ENCODE assay signal across 8 cellular contexts in genomic region chr14:54902143-54902520, GRCh38. TPM values are rescaled to one million over a fixed set of nuclear protein-coding genes. Genes with fewer than 3 reads are reported as not detected.
DNase-seq lines count a peak whose midpoint lies in the region; ATAC-seq and TF ChIP-seq lines count a peak whose summit lies in the region.

No MANE protein-coding gene starts in this region.

- peak overlapping the region; percentile 88 for H3K4me2 ChIP-seq in SU-DHL-6 (ENCODE audit: low read depth, low read length, poor library complexity, severe bottlenecking)

- H3K36me3 ChIP-seq in SU-DHL-6 (ENCODE audit: low read length): no peaks in the 10 kb centered on the region

- peaks cover 17% of the 10 kb centered on the region for H3K36me3 Mint-ChIP-seq in activated naive CD8-positive, alpha-beta T cell treated with anti-CD3 and anti-CD28 coated beads for 36 hours

- peak overlapping the region; percentile 84 for H3K27ac Mint-ChIP-seq in activated naive CD8-positive, alpha-beta T cell treated with anti-CD3 and anti-CD28 coated beads for 36 hours

- peak overlapping the region; percentile 88 for H3K4me3 Mint-ChIP-seq in activated naive CD8-positive, alpha-beta T cell treated with anti-CD3 and anti-CD28 coated beads for 36 hours

- peak overlapping the region; percentile 93 for H3K4me3 ChIP-seq in SU-DHL-6 (ENCODE audit: insufficient read depth, low read length, poor library complexity, severe bottlenecking)

- ATAC-seq in GM21717 (IDR thresholded peaks at IDR 0.05; ENCODE audit: unreplicated experiment): peak; percentile 43
- peak; percentile 75 for ATAC-seq in left ventricle myocardium superior
- peak; percentile 68 for ATAC-seq in sciatic nerve

- DNase-seq in ELR (ENCODE audit: low read depth): peak; percentile 82
- peak; percentile 87 for DNase-seq in activated naive CD8-positive, alpha-beta T cell treated with anti-CD3 and anti-CD28 coated beads for 36 hours
- DNase-seq in left ventricle myocardium superior: peak; percentile 81
- DNase-seq in sciatic nerve (ENCODE audit: low spot score): peak; percentile 79
- DNase-seq in cortex of kidney (lab: John Stamatoyannopoulos, UW): no peak

- no peak for TF ChIP-seq RAD21 in Ishikawa (IDR thresholded peaks at IDR 0.05; ENCODE audit: low read depth)

- H3K4me1 Mint-ChIP-seq in activated naive CD8-positive, alpha-beta T cell treated with anti-CD3 and anti-CD28 coated beads for 36 hours: peaks cover 18% of the 10 kb centered on the region

- H2AFZ ChIP-seq in SU-DHL-6 (ENCODE audit: low read depth, low read length, severe bottlenecking): peak overlapping the region; percentile 99

- TF ChIP-seq EP300 in Ishikawa (IDR thresholded peaks at IDR 0.05; ENCODE audit: borderline replicate concordance): 0 out of 2 replicates have a peak, but pooled peaks have one; percentile 3

- 0 out of 2 replicates have a peak, but pooled peaks cover 4% of the 10 kb centered on the region for H3F3A ChIP-seq in SU-DHL-6 (ENCODE audit: insufficient read depth)

- H3K9ac ChIP-seq in SU-DHL-6 (ENCODE audit: low read length): peak overlapping the region; percentile 89

- H4K20me1 ChIP-seq in SU-DHL-6 (ENCODE audit: low read depth, low read length): no peaks in the 10 kb centered on the region

- H3K27me3 ChIP-seq in SU-DHL-6 (ENCODE audit: low read length): no peaks in the 10 kb centered on the region

- no peaks in the 10 kb centered on the region for H3K9me2 ChIP-seq in SU-DHL-6 (replicated peaks; ENCODE audit: insufficient read depth, low read length)

- peak overlapping the region; percentile 53 for H3K27ac ChIP-seq in SU-DHL-6 (ENCODE audit: low read depth, low read length)

- H3K9me3 Mint-ChIP-seq in activated naive CD8-positive, alpha-beta T cell treated with anti-CD3 and anti-CD28 coated beads for 36 hours: peaks cover 1% of the 10 kb centered on the region

- no peaks in the 10 kb centered on the region for H3K27me3 Mint-ChIP-seq in activated naive CD8-positive, alpha-beta T cell treated with anti-CD3 and anti-CD28 coated beads for 36 hours

- intact Hi-C loops in left ventricle myocardium superior (cut with micrococcal nuclease) (no loop called here), sciatic nerve (cut with DNase I) (no loop called here)

- no peaks in the 10 kb centered on the region for H3K9me3 ChIP-seq in SU-DHL-6 (ENCODE audit: insufficient read depth, low read length)

- no peak for TF ChIP-seq CTCF in SU-DHL-6 (IDR thresholded peaks at IDR 0.05; ENCODE audit: insufficient read depth, low read length, poor library complexity, severe bottlenecking)

- peaks cover 8% of the 10 kb centered on the region; the same call in 1 of the 2 replicates for H3K79me2 ChIP-seq in SU-DHL-6 (ENCODE audit: insufficient read depth, low read length)

TF ChIP-seq in Ishikawa, 13 proteins besides CTCF, POLR2A, EP300 and RAD21:
- TF ChIP-seq EGR1 (IDR thresholded peaks at IDR 0.05): peak; percentile 50; the same call in 1 of the 2 replicates
- TF ChIP-seq CEBPB (IDR thresholded peaks at IDR 0.05): peak; percentile 11; the same call in 1 of the 2 replicates
- no peak for TF ChIP-seq USF1 (IDR thresholded peaks at IDR 0.05)

RNA-seq across cellular contexts. Expression of gene GCH1, which starts 0.5 kb away (rescaled TPM):
- total RNA-seq in activated naive CD8-positive, alpha-beta T cell treated with anti-CD3 and anti-CD28 coated beads for 36 hours: 10 to 100 TPM; 45.9 to 47.5 TPM
- total RNA-seq in left ventricle myocardium superior (2.1 TPM), sciatic nerve (6.4 TPM)
